In the genomic region with DNA sequence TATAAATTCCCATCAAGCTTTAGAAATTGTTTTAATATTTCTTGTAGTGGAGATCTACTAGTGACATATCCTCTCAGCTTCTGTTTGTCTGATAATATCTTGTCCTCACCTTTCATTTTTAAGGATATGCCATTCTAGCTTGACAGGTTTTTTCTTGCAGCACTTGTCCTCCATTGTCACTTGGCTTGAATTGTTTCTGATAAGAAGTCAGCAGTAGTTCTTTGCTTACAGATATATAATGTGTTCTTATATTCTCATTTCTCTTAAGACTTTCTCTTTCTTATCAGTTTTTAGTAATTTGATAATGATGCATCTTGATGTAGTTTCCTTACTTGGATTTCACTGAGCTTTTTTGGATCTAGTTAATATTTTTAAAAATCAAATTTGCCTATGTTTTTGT, we compare ENCODE assay signal across 31 cellular contexts.
DNase-seq lines count a peak whose midpoint lies in the region; ATAC-seq and TF ChIP-seq lines count a peak whose summit lies in the region.
"Had no signal": no experiment of that assay in that cellular context is flagged by ENCODE, and none has a peak within 500 bp of the region (broad histone marks: within the 10 kb centered on the region; RNA-seq: fewer than 3 reads in every experiment).

No MANE protein-coding gene starts in this region.

- ATAC-seq in HG02885 (IDR thresholded peaks at IDR 0.05; ENCODE audit: poor library complexity, unreplicated experiment) (no peak), GM19463 (IDR thresholded peaks at IDR 0.05; ENCODE audit: unreplicated experiment) (no peak), HG02840 (IDR thresholded peaks at IDR 0.05; ENCODE audit: low FRiP score, unreplicated experiment) (no peak)
- ATAC-seq: left lobe of liver had no signal

- intact Hi-C loops in ovary (cut with DNase I), result no loop called here

- H3K27ac ChIP-seq in HEK293 (ENCODE audit: extremely low read depth, low read depth, low read length) (no peak overlapping the region), ovary (no peak overlapping the region)
- H3K27ac ChIP-seq: coronary artery, parathyroid adenoma, right atrium auricular region, SJCRH30 had no signal

- H3K27me3 ChIP-seq in ovary, result no peaks in the 10 kb centered on the region
- H3K27me3 ChIP-seq: right atrium auricular region, SJCRH30 had no signal

- H3K4me1 ChIP-seq in HEK293 (ENCODE audit: control insufficient read depth, insufficient read depth, low read length) (no peaks in the 10 kb centered on the region), ovary (ENCODE audit: insufficient read depth) (no peaks in the 10 kb centered on the region)
- H3K4me1 ChIP-seq: parathyroid adenoma, right atrium auricular region had no signal

- no peak overlapping the region for H3K4me3 ChIP-seq in HEK293 (ENCODE audit: low read depth, low read length)
- H3K4me3 ChIP-seq in choroid plexus epithelial cell (ENCODE audit: low read depth, low read length), result no peak overlapping the region
- no peak overlapping the region for H3K4me3 ChIP-seq in ovary
- H3K4me3 ChIP-seq: coronary artery, right atrium auricular region, SJCRH30 had no signal

- TF ChIP-seq EP300 in ovary (IDR thresholded peaks at IDR 0.05), result no peak

- DNase-seq in DMS53 (lab: John Stamatoyannopoulos, UW) (peak; percentile 6), OCI-M1 (lab: John Stamatoyannopoulos, UW) (peak; percentile 23), choroid plexus epithelial cell (ENCODE audit: low read depth) (peak; percentile 17), ovary (no peak)
- DNase-seq: activated B cell treated with CpG ODN at 0.5 μM for 24 hours; activated CD4-positive, alpha-beta T cell treated with anti-CD3 and anti-CD28 coated beads, Interleukin-2, amount 50 U/mL, for 1 hour; activated effector memory CD4-positive, alpha-beta T cell treated with Interleukin-2 at 50 U/mL for 16 hours; activated naive CD8-positive, alpha-beta T cell treated with anti-CD3 and anti-CD28 coated beads for 36 hours; activated T-cell treated with anti-CD3 and anti-CD28 coated beads, Interleukin-2, amount 50 U/mL, for 1 hour; C1 segment of cervical spinal cord; Caco-2; DND-41; effector memory CD4-positive, alpha-beta T cell; GF-D8; glutamatergic neuron; NCI-H1105 treated with DMSO at 0.1 percent for 48 hours; NCI-H187 treated with DMSO at 0.1 percent for 48 hours; NCI-H526; SJCRH30; stimulated activated CD4-positive, alpha-beta T cell treated with anti-CD3 and anti-CD28 coated beads, Interleukin-1b, Interleukin-23, amount 100 ng/mL, for 48 hours; stimulated activated naive CD4-positive, alpha-beta T cell treated with Interleukin-2 at 50 U/mL for 16 hours; SW 1271; T-helper 9 cell had no signal

- POLR2A ChIA-PET in HEK293 (lab: Yijun Ruan, JAX), result no interaction called here

- H3K9me3 ChIP-seq in HEK293 (ENCODE audit: control insufficient read depth, insufficient read depth, low read depth, low read length) (no peaks in the 10 kb centered on the region), ovary (peaks cover 0 to 4% of the 10 kb centered on the region in 2 donors)

- TF ChIP-seq POLR2A in ovary (IDR thresholded peaks at IDR 0.05), result no peak

- TF ChIP-seq CTCF in HEK293 (tag by site-specific recombination; IDR thresholded peaks at IDR 0.05) (no peak), choroid plexus epithelial cell (conservative IDR thresholded peaks at IDR 0.05; ENCODE audit: low read depth, low read length) (no peak), ovary (IDR thresholded peaks at IDR 0.05) (no peak)

- CTCF ChIA-PET in HEK293 (lab: Yijun Ruan, JAX), result no interaction called here

- no peaks in the 10 kb centered on the region for H3K36me3 ChIP-seq in HEK293 (ENCODE audit: control insufficient read depth in 2 of 2, insufficient read depth in 1 of 2, low read length in 2 of 2)
- H3K36me3 ChIP-seq in ovary, result no peaks in the 10 kb centered on the region
- H3K36me3 ChIP-seq: right atrium auricular region had no signal

TF ChIP-seq in HEK293, 187 proteins besides CTCF, POLR2A, EP300 and RAD21:
- TF ChIP-seq SETDB1 (IDR thresholded peaks at IDR 0.05; ENCODE audit: insufficient read length, low read length), result peak; percentile 74
- TF ChIP-seq ZNF23 (tag by site-specific recombination; IDR thresholded peaks at IDR 0.05; ENCODE audit: borderline replicate concordance), result no peak

Comparison
In these comparisons a context has a peak if more than half of its experiments do, and no peak if none do; other contexts are left out.
1. DNase-seq: peak in DMS53 (single experiment), OCI-M1 (single experiment) and choroid plexus epithelial cell (single experiment); none in ovary (0 of 5).